ENCODE assay signal across 15 cellular contexts in genomic region chr19:7554990-7555864, GRCh38. TPM values are rescaled to one million over a fixed set of nuclear protein-coding genes. Genes with fewer than 3 reads are reported as not detected.
DNase-seq lines count a peak whose midpoint lies in the region; ATAC-seq and TF ChIP-seq lines count a peak whose summit lies in the region.
"Had no signal": no experiment of that assay in that cellular context is flagged by ENCODE, and none has a peak within 500 bp of the region (broad histone marks: within the 10 kb centered on the region; RNA-seq: fewer than 3 reads in every experiment).

No MANE protein-coding gene starts in this region.

- CTCF ChIA-PET in activated CD4-positive, alpha-beta memory T cell treated with anti-CD3 and anti-CD28 coated beads, Interleukin-2, amount 10 ng/mL, durations not matched to agents 7 days and 5 days (lab: Charles Lee) = interaction anchor here (1.2 kb wide), 1 partner anchor 13 kb away, joined by 5 read pairs; no protein-coding TSS in a partner anchor

- no peaks in the 10 kb centered on the region for H3K9me3 Mint-ChIP-seq in activated CD4-positive, alpha-beta memory T cell treated with anti-CD3 and anti-CD28 coated beads, Interleukin-2, amount 10 ng/mL, durations not matched to agents 7 days and 5 days
- H3K9me3 Mint-ChIP-seq: naive thymus-derived CD8-positive, alpha-beta T cell; stimulated activated naive CD8-positive, alpha-beta T cell treated with anti-CD3 and anti-CD28 coated beads, Interleukin-15, Interleukin-2, amounts not matched to agents 100 ng/mL and 50 ng/mL, for 24 hours had no signal

- no peak overlapping the region for H3K27ac Mint-ChIP-seq in activated CD4-positive, alpha-beta memory T cell treated with anti-CD3 and anti-CD28 coated beads, Interleukin-2, amount 10 ng/mL, durations not matched to agents 7 days and 5 days
- H3K27ac Mint-ChIP-seq: CD4-positive, alpha-beta memory T cell; stimulated activated naive CD8-positive, alpha-beta T cell treated with anti-CD3 and anti-CD28 coated beads, Interleukin-15, Interleukin-2, amounts not matched to agents 100 ng/mL and 50 ng/mL, for 24 hours had no signal

- H3K4me1 Mint-ChIP-seq in activated CD4-positive, alpha-beta memory T cell treated with anti-CD3 and anti-CD28 coated beads, Interleukin-2, amount 10 ng/mL, durations not matched to agents 7 days and 5 days = peaks cover 7% of the 10 kb centered on the region

- DNase-seq in GM03348 (ENCODE audit: low spot score) (peak; percentile 65), left kidney (ENCODE audit: low read depth, low spot score) (peak; percentile 39), kidney glomerular epithelial cell (lab: John Stamatoyannopoulos, UW) (no peak), GM13976 (ENCODE audit: low spot score) (no peak), DMS79 treated with DMSO at 0.1 percent for 48 hours (lab: John Stamatoyannopoulos, UW) (no peak)
- peak; percentile 26 for DNase-seq in activated CD4-positive, alpha-beta memory T cell treated with anti-CD3 and anti-CD28 coated beads, Interleukin-2, amount 10 ng/mL, durations not matched to agents 7 days and 5 days
- DNase-seq: KBM-7, Right ventricle myocardium superior had no signal

- POLR2A ChIA-PET in activated CD4-positive, alpha-beta memory T cell treated with anti-CD3 and anti-CD28 coated beads, Interleukin-2, amount 10 ng/mL, durations not matched to agents 7 days and 5 days (lab: Charles Lee) = no interaction called here

- H3K27ac ChIP-seq in 22Rv1 = peak overlapping the region; percentile 76
- H3K27ac ChIP-seq: skin epidermis had no signal

- H3K4me3 Mint-ChIP-seq in activated CD4-positive, alpha-beta memory T cell treated with anti-CD3 and anti-CD28 coated beads, Interleukin-2, amount 10 ng/mL, durations not matched to agents 7 days and 5 days = no peak overlapping the region
- H3K4me3 Mint-ChIP-seq: CD4-positive, alpha-beta memory T cell; naive thymus-derived CD8-positive, alpha-beta T cell; stimulated activated naive CD8-positive, alpha-beta T cell treated with anti-CD3 and anti-CD28 coated beads, Interleukin-15, Interleukin-2, amounts not matched to agents 100 ng/mL and 50 ng/mL, for 24 hours had no signal

- peaks cover 70% of the 10 kb centered on the region for H3K36me3 Mint-ChIP-seq in activated CD4-positive, alpha-beta memory T cell treated with anti-CD3 and anti-CD28 coated beads, Interleukin-2, amount 10 ng/mL, durations not matched to agents 7 days and 5 days (ENCODE audit: low read depth)

- no peak for ATAC-seq in HG03342 (IDR thresholded peaks at IDR 0.05; ENCODE audit: unreplicated experiment)
- ATAC-seq: GM12878; naive thymus-derived CD8-positive, alpha-beta T cell had no signal

- H3K27me3 Mint-ChIP-seq in activated CD4-positive, alpha-beta memory T cell treated with anti-CD3 and anti-CD28 coated beads, Interleukin-2, amount 10 ng/mL, durations not matched to agents 7 days and 5 days = no peaks in the 10 kb centered on the region
- H3K27me3 Mint-ChIP-seq: CD4-positive, alpha-beta memory T cell; naive thymus-derived CD8-positive, alpha-beta T cell; stimulated activated naive CD8-positive, alpha-beta T cell treated with anti-CD3 and anti-CD28 coated beads, Interleukin-15, Interleukin-2, amounts not matched to agents 100 ng/mL and 50 ng/mL, for 24 hours had no signal

- in situ Hi-C loops in GM13976 (cut with MboI; ENCODE audit: low sequenced_read_pairs, unreplicated experiment) = no loop called here

- TF ChIP-seq CTCF in 22Rv1 (IDR thresholded peaks at IDR 0.05) (no peak), GM13976 (IDR thresholded peaks at IDR 0.05; ENCODE audit: borderline replicate concordance, control extremely low read depth, extremely low read depth, insufficient read depth, missing control alignments) (no peak)

RNA-seq across cellular contexts. Expression of gene PNPLA6, which starts 19.7 kb away (rescaled TPM):
- 100 to 1,000 TPM; 130 to 152 TPM for total RNA-seq in activated CD4-positive, alpha-beta memory T cell treated with anti-CD3 and anti-CD28 coated beads, Interleukin-2, amount 10 ng/mL, durations not matched to agents 7 days and 5 days

RNA-seq across cellular contexts. Expression of gene MCOLN1, which starts 32.8 kb away (rescaled TPM):
- total RNA-seq in activated CD4-positive, alpha-beta memory T cell treated with anti-CD3 and anti-CD28 coated beads, Interleukin-2, amount 10 ng/mL, durations not matched to agents 7 days and 5 days = 10 to 100 TPM; 15.2 to 15.3 TPM

RNA-seq across cellular contexts. Expression of gene ZNF358, which starts 39.3 kb away (rescaled TPM):
- 1 to 10 TPM; 5.5 to 7.5 TPM for total RNA-seq in activated CD4-positive, alpha-beta memory T cell treated with anti-CD3 and anti-CD28 coated beads, Interleukin-2, amount 10 ng/mL, durations not matched to agents 7 days and 5 days

RNA-seq across cellular contexts. Expression of gene CAMSAP3, which starts 40.4 kb away (rescaled TPM):
- total RNA-seq in activated CD4-positive, alpha-beta memory T cell treated with anti-CD3 and anti-CD28 coated beads, Interleukin-2, amount 10 ng/mL, durations not matched to agents 7 days and 5 days = under 1 TPM; 0.13 to 0.33 TPM

Comparison
In these comparisons a context has a peak if more than half of its experiments do, and no peak if none do; other contexts are left out.
1. DNase-seq: peak in GM03348 (single experiment), activated CD4-positive, alpha-beta memory T cell treated with anti-CD3 and anti-CD28 coated beads, Interleukin-2, amount 10 ng/mL, durations not matched to agents 7 days and 5 days (single experiment) and left kidney (single experiment); none in kidney glomerular epithelial cell (single experiment), GM13976 (single experiment) and DMS79 treated with DMSO at 0.1 percent for 48 hours (single experiment).